In the genomic region with DNA sequence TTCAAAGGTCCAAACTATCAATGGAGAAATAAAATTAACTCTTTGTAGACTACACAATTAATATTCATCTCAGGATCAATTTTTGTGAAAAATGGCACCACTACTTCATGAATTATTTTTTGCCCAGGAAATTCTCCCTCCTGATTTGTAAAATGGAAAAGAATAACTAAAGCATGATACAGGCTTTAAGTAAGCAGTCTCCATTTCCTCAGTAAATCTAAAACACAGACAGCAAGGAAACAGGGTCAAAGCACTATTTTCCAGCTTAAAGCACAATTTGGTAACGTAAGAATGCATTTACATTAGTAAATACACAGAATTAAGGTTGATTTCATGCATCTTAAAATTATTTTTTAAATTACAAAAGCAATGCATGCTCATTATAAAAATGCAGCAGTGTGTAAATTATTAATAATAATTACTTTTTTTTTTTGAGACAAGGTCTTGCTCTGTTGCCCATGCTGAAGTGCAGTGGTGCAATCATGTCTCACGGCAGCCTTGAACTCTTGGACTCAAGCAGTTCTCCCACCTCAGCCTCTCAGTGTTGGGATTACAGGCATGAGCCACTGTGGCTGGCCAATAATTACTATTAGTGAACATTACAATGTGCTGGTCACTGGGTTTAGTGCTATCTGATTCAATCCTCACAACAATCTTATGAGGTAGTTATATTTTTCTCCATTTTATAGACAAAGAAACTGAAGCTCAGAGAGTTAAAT, we compare ENCODE assay signal across 19 cellular contexts. TPM values are rescaled to one million over a fixed set of nuclear protein-coding genes. Genes with fewer than 3 reads are reported as not detected.
A peak's percentile ranks its signal among the peaks of the same experiment; 100 is the strongest.
DNase-seq lines count a peak whose midpoint lies in the region; ATAC-seq, FAIRE-seq and TF ChIP-seq lines count a peak whose summit lies in the region.
"Had no signal": no experiment of that assay in that cellular context is flagged by ENCODE, and none has a peak within 500 bp of the region (broad histone marks: within the 10 kb centered on the region; RNA-seq: fewer than 3 reads in every experiment).

No MANE protein-coding gene starts in this region.

- no TSS peak for BruUV-seq in HCT116 (replicated peaks; lab: Mats Ljungman, UMichigan)
- no TSS peak for BruUV-seq in Panc1 (replicated peaks; lab: Mats Ljungman, UMichigan)
- no TSS peak for BruUV-seq in endothelial cell of umbilical vein (replicated peaks; lab: Mats Ljungman, UMichigan)

- no peak for TF ChIP-seq CTCF in HCT116 (IDR thresholded peaks at IDR 0.05 in 2 of 3, conservative IDR thresholded peaks at IDR 0.05 in 1 of 3; ENCODE audit: borderline replicate concordance in 1 of 3, insufficient read depth in 1 of 3, low read depth in 2 of 3, low read length in 2 of 3)
- no peak for TF ChIP-seq CTCF in Panc1 (IDR thresholded peaks at IDR 0.05)
- TF ChIP-seq CTCF in endothelial cell of umbilical vein (IDR thresholded peaks at IDR 0.05; ENCODE audit: extremely low read depth in 1 of 2, insufficient read depth in 1 of 2, low read depth in 1 of 2, low read length in 2 of 2), result no peak
- TF ChIP-seq CTCF in nephron (IDR thresholded peaks at IDR 0.05; ENCODE audit: unreplicated experiment in 3 of 3), result no peak

- RAD21 ChIA-PET in HCT116 (lab: Charles Lee; ENCODE audit: low non-redundant PET in 1 of 2, low total read pairs in 2 of 2, uncharacterized antibody in 2 of 2, unreplicated experiment in 2 of 2), result no interaction called here

- H3K4me1 Mint-ChIP-seq in nephron, result peaks cover 15% of the 10 kb centered on the region
- peaks cover 31% of the 10 kb centered on the region for H3K4me1 Mint-ChIP-seq in stimulated activated effector memory CD8-positive, alpha-beta T cell treated with anti-CD3 and anti-CD28 coated beads, Interleukin-12 subunit alpha, Interleukin-12 subunit beta, amount 100 ng/mL, for 72 hours
- H3K4me1 Mint-ChIP-seq in activated CD4-positive, alpha-beta T cell treated with anti-CD3 and anti-CD28 coated beads, Interleukin-2, amount 10 ng/mL, durations not matched to agents 7 days and 5 days, result peaks cover 35% of the 10 kb centered on the region

- H2AFZ ChIP-seq in HCT116 (ENCODE audit: low read depth, low read length, poor library complexity, severe bottlenecking), result peak overlapping the region; percentile 69
- H2AFZ ChIP-seq in endothelial cell of umbilical vein (ENCODE audit: low read depth, low read length), result peak overlapping the region; percentile 80
- H2AFZ ChIP-seq: GM23248 had no signal

- H3K4me1 ChIP-seq in HCT116 (ENCODE audit: control insufficient read depth in 1 of 2, insufficient read depth in 2 of 2, low read length in 2 of 2) (peaks cover 19 to 33% of the 10 kb centered on the region in 2 experiments), Panc1 (ENCODE audit: control insufficient read depth, insufficient read depth, low read length) (peaks cover 36% of the 10 kb centered on the region), endothelial cell of umbilical vein (ENCODE audit: control insufficient read depth, extremely low read depth, insufficient read depth, low read length) (peaks cover 30% of the 10 kb centered on the region)

- CTCF ChIA-PET in HCT116 (lab: Charles Lee) (no interaction called here), Panc1 (lab: Charles Lee) (no interaction called here), endothelial cell of umbilical vein (lab: Charles Lee) (interaction anchor here (1.8 kb wide), 1 partner anchor 15 kb away, joined by 7 read pairs; no protein-coding TSS in a partner anchor)
- CTCF ChIA-PET in activated CD4-positive, alpha-beta T cell treated with anti-CD3 and anti-CD28 coated beads, Interleukin-2, amount 10 ng/mL, durations not matched to agents 7 days and 5 days (lab: Charles Lee), result interaction anchor here (1.0 to 1.2 kb wide), 4 partner anchors 9 to 189 kb away, joined by 3 read pairs; no protein-coding TSS in a partner anchor

- H3K27ac ChIP-seq in HCT116 (ENCODE audit: low read depth, low read length) (no peak overlapping the region), Panc1 (ENCODE audit: low read length) (peak overlapping the region; percentile 99), endothelial cell of umbilical vein (ENCODE audit: insufficient read depth, low read depth, low read length) (no peak overlapping the region)
- H3K27ac ChIP-seq: GM23248 had no signal

- H3K4me2 ChIP-seq in HCT116 (ENCODE audit: low read length), result no peak overlapping the region
- peak overlapping the region; percentile 30 for H3K4me2 ChIP-seq in endothelial cell of umbilical vein (ENCODE audit: insufficient read depth, low read length)

- no peak for TF ChIP-seq RAD21 in HCT116 (IDR thresholded peaks at IDR 0.05; ENCODE audit: low read depth)

- in situ Hi-C loops in Panc1 (cut with HindIII; ENCODE audit: low pct_unique_long_range_greater_than_20kb, low sequenced_read_pairs), result no loop called here

- H4K20me1 ChIP-seq in HCT116 (ENCODE audit: insufficient read depth) (no peaks in the 10 kb centered on the region), endothelial cell of umbilical vein (replicated peaks; ENCODE audit: control insufficient read depth, extremely low read depth, insufficient read depth, low read length) (no peaks in the 10 kb centered on the region)

- POLR2A ChIA-PET in HCT116 (lab: Charles Lee), result no interaction called here
- POLR2A ChIA-PET in Panc1 (lab: Charles Lee), result no interaction called here
- POLR2A ChIA-PET in endothelial cell of umbilical vein (lab: Charles Lee), result no interaction called here
- POLR2A ChIA-PET in activated CD4-positive, alpha-beta T cell treated with anti-CD3 and anti-CD28 coated beads, Interleukin-2, amount 10 ng/mL, durations not matched to agents 7 days and 5 days (lab: Charles Lee), result no interaction called here

- H3K9me3 Mint-ChIP-seq in nephron, result peaks cover 2% of the 10 kb centered on the region
- no peaks in the 10 kb centered on the region for H3K9me3 Mint-ChIP-seq in stimulated activated effector memory CD8-positive, alpha-beta T cell treated with anti-CD3 and anti-CD28 coated beads, Interleukin-12 subunit alpha, Interleukin-12 subunit beta, amount 100 ng/mL, for 72 hours
- H3K9me3 Mint-ChIP-seq in activated CD4-positive, alpha-beta T cell treated with anti-CD3 and anti-CD28 coated beads, Interleukin-2, amount 10 ng/mL, durations not matched to agents 7 days and 5 days, result peaks cover 3% of the 10 kb centered on the region

- H3K9me3 ChIP-seq in HCT116 (ENCODE audit: control insufficient read depth in 1 of 2, insufficient read depth in 1 of 2, low read depth in 1 of 2, low read length in 2 of 2) (no peaks in the 10 kb centered on the region), Panc1 (ENCODE audit: control insufficient read depth, insufficient read depth, low read depth, low read length) (peaks cover 12% of the 10 kb centered on the region; the same call in 1 of the 2 replicates), endothelial cell of umbilical vein (replicated peaks; ENCODE audit: control insufficient read depth, insufficient read depth, low read length) (no peaks in the 10 kb centered on the region)

- H3K9ac ChIP-seq in HCT116 (ENCODE audit: low read length) (no peak overlapping the region), endothelial cell of umbilical vein (replicated peaks; ENCODE audit: extremely low read depth, insufficient read depth, low read length) (no peak overlapping the region)
- H3K9ac ChIP-seq: GM23248 had no signal

- H3K79me2 ChIP-seq in HCT116 (ENCODE audit: insufficient read depth, low read length), result no peaks in the 10 kb centered on the region
- H3K79me2 ChIP-seq in endothelial cell of umbilical vein (ENCODE audit: control insufficient read depth, insufficient read depth, low read length), result no peaks in the 10 kb centered on the region

- H3K4me3 Mint-ChIP-seq in nephron, result no peak overlapping the region
- no peak overlapping the region for H3K4me3 Mint-ChIP-seq in stimulated activated effector memory CD8-positive, alpha-beta T cell treated with anti-CD3 and anti-CD28 coated beads, Interleukin-12 subunit alpha, Interleukin-12 subunit beta, amount 100 ng/mL, for 72 hours
- no peak overlapping the region for H3K4me3 Mint-ChIP-seq in activated CD4-positive, alpha-beta T cell treated with anti-CD3 and anti-CD28 coated beads, Interleukin-2, amount 10 ng/mL, durations not matched to agents 7 days and 5 days
- H3K4me3 Mint-ChIP-seq: CD4-positive, alpha-beta memory T cell; H9; HFFc6 had no signal

- dilution Hi-C loops in endothelial cell of umbilical vein (cut with MboI; ENCODE audit: extremely low pct_ligation_motif_present, low sequenced_read_pairs), result no loop called here

- no peaks in the 10 kb centered on the region for H3K27me3 ChIP-seq in HCT116 (ENCODE audit: insufficient read depth, low read length)
- H3K27me3 ChIP-seq in Panc1 (ENCODE audit: control insufficient read depth, insufficient read depth, low read length), result no peaks in the 10 kb centered on the region
- no peaks in the 10 kb centered on the region for H3K27me3 ChIP-seq in endothelial cell of umbilical vein (ENCODE audit: control insufficient read depth in 2 of 2, insufficient read depth in 2 of 2, low read length in 2 of 2)

- ATAC-seq in HCT116, result no peak
- no peak for ATAC-seq in Panc1
- ATAC-seq in stimulated activated effector memory CD8-positive, alpha-beta T cell treated with anti-CD3 and anti-CD28 coated beads, Interleukin-12 subunit alpha, Interleukin-12 subunit beta, amount 100 ng/mL, for 72 hours, result no peak

- DNase-seq in HCT116 (ENCODE audit: low read depth, low spot score) (no peak), Panc1 (ENCODE audit: low read depth, low spot score) (no peak), endothelial cell of umbilical vein (ENCODE audit: low read depth, low spot score) (peak; percentile 74), GDM1 (lab: John Stamatoyannopoulos, UW) (no peak), NOMO-1 treated with dmso at 0.1 percent for 144 hours (lab: John Stamatoyannopoulos, UW; ENCODE audit: unreplicated experiment) (no peak)
- no peak for DNase-seq in stimulated activated effector memory CD8-positive, alpha-beta T cell treated with anti-CD3 and anti-CD28 coated beads, Interleukin-12 subunit alpha, Interleukin-12 subunit beta, amount 100 ng/mL, for 72 hours (ENCODE audit: low spot score in 2 of 2)
- no peak for DNase-seq in activated CD4-positive, alpha-beta T cell treated with anti-CD3 and anti-CD28 coated beads, Interleukin-2, amount 10 ng/mL, durations not matched to agents 7 days and 5 days
- DNase-seq: C1 segment of cervical spinal cord; Calu3; CD4-positive, alpha-beta memory T cell; COR-L47; DMS53; DMS79 treated with DMSO at 0.1 percent for 48 hours; GM23248; H9; HFFc6 had no signal

- H3K27ac Mint-ChIP-seq in nephron, result peak overlapping the region in 2 of 3 experiments; percentile 0 to 55
- H3K27ac Mint-ChIP-seq in stimulated activated effector memory CD8-positive, alpha-beta T cell treated with anti-CD3 and anti-CD28 coated beads, Interleukin-12 subunit alpha, Interleukin-12 subunit beta, amount 100 ng/mL, for 72 hours, result no peak overlapping the region
- H3K27ac Mint-ChIP-seq in activated CD4-positive, alpha-beta T cell treated with anti-CD3 and anti-CD28 coated beads, Interleukin-2, amount 10 ng/mL, durations not matched to agents 7 days and 5 days, result no peak overlapping the region
- H3K27ac Mint-ChIP-seq: CD4-positive, alpha-beta memory T cell; H9; HFFc6 had no signal

- no peak for FAIRE-seq in endothelial cell of umbilical vein (lab: Jason Lieb, UNC)
- FAIRE-seq: GM12892, GM19239 had no signal

- no peaks in the 10 kb centered on the region for H3K27me3 Mint-ChIP-seq in nephron (ENCODE audit: low read depth)
- H3K27me3 Mint-ChIP-seq in activated CD4-positive, alpha-beta T cell treated with anti-CD3 and anti-CD28 coated beads, Interleukin-2, amount 10 ng/mL, durations not matched to agents 7 days and 5 days, result peaks cover 3% of the 10 kb centered on the region
- H3K27me3 Mint-ChIP-seq: CD4-positive, alpha-beta memory T cell had no signal

- TF ChIP-seq POLR2A in HCT116 (IDR thresholded peaks at IDR 0.05; ENCODE audit: borderline replicate concordance, extremely low read depth, insufficient read depth, insufficient read length) (no peak), endothelial cell of umbilical vein (IDR thresholded peaks at IDR 0.05; ENCODE audit: low read depth, low read length) (no peak)

- no peaks in the 10 kb centered on the region for H3K36me3 Mint-ChIP-seq in nephron (ENCODE audit: low read depth)
- no peaks in the 10 kb centered on the region for H3K36me3 Mint-ChIP-seq in stimulated activated effector memory CD8-positive, alpha-beta T cell treated with anti-CD3 and anti-CD28 coated beads, Interleukin-12 subunit alpha, Interleukin-12 subunit beta, amount 100 ng/mL, for 72 hours
- H3K36me3 Mint-ChIP-seq in activated CD4-positive, alpha-beta T cell treated with anti-CD3 and anti-CD28 coated beads, Interleukin-2, amount 10 ng/mL, durations not matched to agents 7 days and 5 days (ENCODE audit: low read depth), result peaks cover 7% of the 10 kb centered on the region

- H3K9me1 ChIP-seq in endothelial cell of umbilical vein (replicated peaks; ENCODE audit: control insufficient read depth, extremely low read depth, insufficient read depth, low read length), result no peaks in the 10 kb centered on the region

- H3K36me3 ChIP-seq in HCT116 (ENCODE audit: control insufficient read depth in 1 of 2, insufficient read depth in 2 of 2, low read length in 2 of 2) (no peaks in the 10 kb centered on the region), Panc1 (ENCODE audit: control insufficient read depth, insufficient read depth, low read length) (no peaks in the 10 kb centered on the region), endothelial cell of umbilical vein (ENCODE audit: control insufficient read depth in 2 of 2, extremely low read depth in 1 of 2, insufficient read depth in 2 of 2, low read length in 2 of 2) (no peaks in the 10 kb centered on the region)

- intact Hi-C loops in HCT116 (cut with micrococcal nuclease), result no loop called here
- intact Hi-C loops in Panc1 (cut with micrococcal nuclease; ENCODE audit: unreplicated experiment), result no loop called here
- intact Hi-C loops in endothelial cell of umbilical vein (cut with micrococcal nuclease), result no loop called here

- H3K9me2 ChIP-seq in HCT116 (ENCODE audit: insufficient read depth), result no peaks in the 10 kb centered on the region; the same call in 1 of the 2 replicates

- no peak overlapping the region for H3K4me3 ChIP-seq in HCT116 (replicated peaks in 1 of 2; ENCODE audit: low read depth in 1 of 2, low read length in 2 of 2)
- H3K4me3 ChIP-seq in Panc1 (ENCODE audit: low read depth in 2 of 2, low read length in 2 of 2), result no peak overlapping the region
- no peak overlapping the region for H3K4me3 ChIP-seq in endothelial cell of umbilical vein (replicated peaks in 1 of 3; ENCODE audit: insufficient read depth in 1 of 3, low read depth in 1 of 3, low read length in 3 of 3)
- H3K4me3 ChIP-seq: GM23248 had no signal

RNA-seq across cellular contexts. Expression of gene VCL, which starts 26.1 kb away (rescaled TPM):
- total RNA-seq in HCT116 (2021; ENCODE audit: unreplicated experiment) (106 TPM), Panc1 (2021; ENCODE audit: unreplicated experiment) (495 TPM), endothelial cell of umbilical vein (203 and 231 TPM in 2 replicates)
- 42.1 and 51.9 TPM in 2 replicates for polyA plus RNA-seq in HCT116 (2012)
- 227 TPM for polyA plus RNA-seq in Panc1 (2012; ENCODE audit: insufficient read length)
- polyA plus RNA-seq in endothelial cell of umbilical vein, result 92.7 and 95.4 TPM in 2 replicates
- 82.0 and 83.1 TPM in 2 replicates for polyA plus RNA-seq in endothelial cell of umbilical vein (2011; cell fraction: cytosol; rRNA removed)
- polyA plus RNA-seq in endothelial cell of umbilical vein (2011; cell fraction: nucleus; rRNA removed), result 242 and 287 TPM in 2 replicates
- polyA plus RNA-seq in endothelial cell of umbilical vein (2012), result 141 and 150 TPM in 2 replicates
- polyA minus RNA-seq in endothelial cell of umbilical vein, result 182 and 207 TPM in 2 replicates
- polyA minus RNA-seq in endothelial cell of umbilical vein (2011; cell fraction: cytosol; rRNA and poly(A)+ RNA removed), result 40.0 TPM
- 197 and 317 TPM in 2 replicates for polyA minus RNA-seq in endothelial cell of umbilical vein (2011; cell fraction: nucleus; rRNA and poly(A)+ RNA removed)
- total RNA-seq in activated CD4-positive, alpha-beta T cell treated with anti-CD3 and anti-CD28 coated beads, Interleukin-2, amount 10 ng/mL, durations not matched to agents 7 days and 5 days, result 10 to 100 TPM; 75.5 to 86.4 TPM

Comparison
In these comparisons a context has a peak if more than half of its experiments do, and no peak if none do; other contexts are left out.
1. H3K27ac Mint-ChIP-seq: peak in nephron (2 of 3); none in stimulated activated effector memory CD8-positive, alpha-beta T cell treated with anti-CD3 and anti-CD28 coated beads, Interleukin-12 subunit alpha, Interleukin-12 subunit beta, amount 100 ng/mL, for 72 hours (single experiment) and activated CD4-positive, alpha-beta T cell treated with anti-CD3 and anti-CD28 coated beads, Interleukin-2, amount 10 ng/mL, durations not matched to agents 7 days and 5 days (single experiment).
2. CTCF ChIA-PET loops: an anchor here in endothelial cell of umbilical vein (1.8 kb wide) and activated CD4-positive, alpha-beta T cell treated with anti-CD3 and anti-CD28 coated beads, Interleukin-2, amount 10 ng/mL, durations not matched to agents 7 days and 5 days (1.0 to 1.2 kb wide); none called in HCT116 and Panc1.